Comparison of ENCODE assay signal across 24 cellular contexts in the genomic region with DNA sequence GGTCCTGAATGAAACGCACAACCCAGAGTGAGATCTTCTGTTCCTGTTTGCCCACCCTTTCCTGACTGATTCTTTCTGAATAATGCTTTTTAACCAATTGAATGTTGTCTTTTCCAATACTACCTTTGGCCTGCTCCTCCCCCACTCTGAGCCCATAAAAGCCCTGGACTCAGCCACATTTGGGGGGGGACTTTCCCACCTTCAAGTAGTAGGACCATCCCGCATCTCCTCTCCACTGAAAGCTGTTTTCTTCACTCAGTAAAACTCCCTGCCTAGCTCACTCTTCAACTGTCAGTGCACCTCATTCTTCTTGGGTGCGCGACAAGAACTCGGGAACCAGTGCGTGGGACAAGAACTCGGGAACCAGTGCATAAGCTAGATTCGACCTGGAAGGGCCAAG.
"Had no signal": no experiment of that assay in that cellular context is flagged by ENCODE, and none has a peak within 500 bp of the region (broad histone marks: within the 10 kb centered on the region; RNA-seq: fewer than 3 reads in every experiment).

No MANE protein-coding gene starts in this region.

- H3K4me2 ChIP-seq: PC-9 had no signal

- H3K27me3 ChIP-seq: MG63, Peyer's patch, SJCRH30 had no signal

- DNase-seq: Karpas-422, KBM-7, MG63, NCI-H1092, NCI-H1105 treated with DMSO at 0.1 percent for 48 hours, NCI-H1417 treated with DMSO at 0.1 percent for 48 hours, NCI-H146, NCI-H187, NCI-H2029, NCI-H2081 treated with DMSO at 0.1 percent for 48 hours, NCI-H2171, NCI-H226, NCI-H446, NCI-H510A, NCI-H524 treated with DMSO at 0.1 percent for 48 hours, NCI-H69, NCI-H774, PC-9, Peyer's patch, SHP77 treated with DMSO at 0.1 percent for 48 hours, SJCRH30 had no signal

- H3K9me3 ChIP-seq: MG63, Peyer's patch had no signal

- ATAC-seq: Right ventricle myocardium inferior, SK-N-SH treated with all-trans-retinoic acid at 6 μM for 48 hours had no signal

- H3K27ac ChIP-seq: PC-9, Peyer's patch, SJCRH30 had no signal

- H3K36me3 Mint-ChIP-seq: IgD-negative memory B cell had no signal

- H3K27me3 Mint-ChIP-seq: IgD-negative memory B cell had no signal

- H2AFZ ChIP-seq: PC-9 had no signal

- H3K27ac Mint-ChIP-seq: IgD-negative memory B cell had no signal

- H3K36me3 ChIP-seq: MG63, Peyer's patch, SJCRH30 had no signal

- H3K4me3 ChIP-seq: MG63, PC-9, Peyer's patch, SJCRH30 had no signal
